9 cellular contexts compared by ENCODE assay signal in genomic region chr4:7911044-7911578, GRCh38. TPM values are rescaled to one million over a fixed set of nuclear protein-coding genes. Genes with fewer than 3 reads are reported as not detected.
A peak's percentile ranks its signal among the peaks of the same experiment; 100 is the strongest.
DNase-seq lines count a peak whose midpoint lies in the region; ATAC-seq and TF ChIP-seq lines count a peak whose summit lies in the region.
"Had no signal": no experiment of that assay in that cellular context is flagged by ENCODE, and none has a peak within 500 bp of the region (broad histone marks: within the 10 kb centered on the region; RNA-seq: fewer than 3 reads in every experiment).

No MANE protein-coding gene starts in this region.

- H4K20me1 ChIP-seq in fibroblast of lung (ENCODE audit: control insufficient read depth, extremely low read depth, insufficient read depth, low read length) (no peaks in the 10 kb centered on the region), neural cell (ENCODE audit: insufficient read depth) (peaks cover 12% of the 10 kb centered on the region)

- DNase-seq in RPMI7951 (ENCODE audit: low read depth) (peak; percentile 72), fibroblast of lung (ENCODE audit: low read depth in 2 of 2) (peak; percentile 93 to 96), CD1c-positive myeloid dendritic cell (ENCODE audit: extremely low spot score) (no peak), SHP77 treated with DMSO at 0.1 percent for 48 hours (lab: John Stamatoyannopoulos, UW) (no peak)
- DNase-seq in effector CD4-positive, alpha-beta T cell, result no peak

- H2AFZ ChIP-seq in ACC112 (ENCODE audit: low read length, unreplicated experiment), result no peak overlapping the region
- H2AFZ ChIP-seq in fibroblast of lung (ENCODE audit: low read length), result no peak overlapping the region
- no peak overlapping the region for H2AFZ ChIP-seq in neural cell (ENCODE audit: low read depth, low read length)

- no peaks in the 10 kb centered on the region for H3K9me3 ChIP-seq in fibroblast of lung (ENCODE audit: control insufficient read depth, insufficient read depth, low read depth, low read length)
- H3K9me3 ChIP-seq in neural cell (ENCODE audit: low read length), result no peaks in the 10 kb centered on the region

- peak overlapping the region; percentile 79 for H3K4me2 ChIP-seq in fibroblast of lung (ENCODE audit: extremely low read depth, insufficient read depth, low read length)
- no peak overlapping the region for H3K4me2 ChIP-seq in neural cell (ENCODE audit: low read length)

- no peak for ATAC-seq in HG03378 (IDR thresholded peaks at IDR 0.05; ENCODE audit: unreplicated experiment)
- ATAC-seq: activated naive CD4-positive, alpha-beta T cell treated with anti-CD3 and anti-CD28 coated beads, Interleukin-2, amount 50 U/mL, for 72 hours had no signal

- H3K4me3 ChIP-seq in ACC112 (ENCODE audit: low read depth, low read length), result peak overlapping the region; percentile 76
- H3K4me3 ChIP-seq in fibroblast of lung (replicated peaks in 1 of 4; ENCODE audit: control extremely low read depth in 1 of 4, insufficient read depth in 1 of 4, low read depth in 3 of 4, low read length in 4 of 4), result peak overlapping the region in 1 of 4 experiments; percentile 20
- peak overlapping the region; percentile 45 for H3K4me3 ChIP-seq in neural cell (ENCODE audit: low read length)

- TF ChIP-seq RAD21 in neural cell (conservative IDR thresholded peaks at IDR 0.05), result no peak

- H3K27ac ChIP-seq in ACC112 (ENCODE audit: low read depth, low read length), result peak overlapping the region; percentile 95
- H3K27ac ChIP-seq in fibroblast of lung (ENCODE audit: insufficient read depth, low read length), result peak overlapping the region; percentile 91
- H3K27ac ChIP-seq in neural cell (ENCODE audit: low read length), result peak overlapping the region; percentile 54

- H3K79me2 ChIP-seq in ACC112 (ENCODE audit: control insufficient read depth, insufficient read depth, low read length, unreplicated experiment), result peaks cover 94% of the 10 kb centered on the region
- H3K79me2 ChIP-seq in fibroblast of lung (ENCODE audit: control insufficient read depth, insufficient read depth, low read length), result peaks cover 79% of the 10 kb centered on the region
- H3K79me2 ChIP-seq in neural cell (replicated peaks; ENCODE audit: insufficient read depth, low read length), result peaks cover 75% of the 10 kb centered on the region

- H3K4me1 ChIP-seq in ACC112 (ENCODE audit: control insufficient read depth, insufficient read depth, low read length, unreplicated experiment), result peaks cover 64% of the 10 kb centered on the region
- H3K4me1 ChIP-seq in fibroblast of lung (ENCODE audit: control insufficient read depth, extremely low read depth, insufficient read depth, low read length), result peaks cover 34% of the 10 kb centered on the region

- H3K36me3 ChIP-seq in ACC112 (ENCODE audit: insufficient read depth, low read length), result no peaks in the 10 kb centered on the region
- no peaks in the 10 kb centered on the region for H3K36me3 ChIP-seq in fibroblast of lung (ENCODE audit: control insufficient read depth, insufficient read depth, low read length)
- H3K36me3 ChIP-seq in neural cell (ENCODE audit: insufficient read depth, low read length), result no peaks in the 10 kb centered on the region

- H3K27me3 ChIP-seq in ACC112 (ENCODE audit: insufficient read depth, low read length), result no peaks in the 10 kb centered on the region
- H3K27me3 ChIP-seq in fibroblast of lung (ENCODE audit: control insufficient read depth, insufficient read depth, low read length), result no peaks in the 10 kb centered on the region
- H3K27me3 ChIP-seq in neural cell (ENCODE audit: insufficient read depth, low read depth, low read length), result no peaks in the 10 kb centered on the region

- H3F3A ChIP-seq in neural cell (ENCODE audit: insufficient read depth, low read length, poor library complexity, severe bottlenecking), result no peaks in the 10 kb centered on the region

- TF ChIP-seq EP300 in neural cell (conservative IDR thresholded peaks at IDR 0.05; ENCODE audit: poor library complexity, severe bottlenecking), result no peak

- H3K9me2 ChIP-seq in neural cell (ENCODE audit: insufficient read depth, low read length), result no peaks in the 10 kb centered on the region

- TF ChIP-seq CTCF in fibroblast of lung (conservative IDR thresholded peaks at IDR 0.05 in 1 of 2, IDR thresholded peaks at IDR 0.05 in 1 of 2; ENCODE audit: low read depth in 1 of 2, low read length in 2 of 2), result no peak
- TF ChIP-seq CTCF in neural cell (IDR thresholded peaks at IDR 0.05; ENCODE audit: poor library complexity, severe bottlenecking), result no peak

- H3K9ac ChIP-seq in fibroblast of lung (ENCODE audit: insufficient read depth, low read length) (peak overlapping the region; percentile 52), neural cell (ENCODE audit: low read length) (peak overlapping the region; percentile 43)

TF ChIP-seq in neural cell, 6 proteins besides CTCF, POLR2A, EP300 and RAD21:
- no peak for TF ChIP-seq EZH2 (IDR thresholded peaks at IDR 0.05; ENCODE audit: borderline replicate concordance, insufficient read depth, low read length, poor library complexity, severe bottlenecking)
- TF ChIP-seq POLR2AphosphoS5 (IDR thresholded peaks at IDR 0.05), result peak; percentile 29

RNA-seq across cellular contexts. Expression of gene AFAP1, which starts 28.6 kb away (rescaled TPM):
- 31.4 and 33.0 TPM in 2 replicates for total RNA-seq in RPMI7951 (2014; rRNA removed; shearing (Covaris generic))
- 30.1 and 34.9 TPM in 2 replicates for total RNA-seq in fibroblast of lung
- polyA plus RNA-seq in fibroblast of lung (21.8 and 24.4 TPM in 2 replicates), neural cell (38.9 and 44.1 TPM in 2 replicates)
- polyA plus RNA-seq in fibroblast of lung (2012), result 21.9 and 24.4 TPM in 2 replicates
- polyA minus RNA-seq in fibroblast of lung (ENCODE audit: low replicate concordance) (31.5 and 32.3 TPM in 2 replicates), neural cell (99.4 and 103 TPM in 2 replicates)

Comparison
In these comparisons a context has a peak if more than half of its experiments do, and no peak if none do; other contexts are left out.
1. DNase-seq: peak in RPMI7951 (single experiment) and fibroblast of lung (2 of 2); none in effector CD4-positive, alpha-beta T cell (single experiment), CD1c-positive myeloid dendritic cell (single experiment) and SHP77 treated with DMSO at 0.1 percent for 48 hours (single experiment).
2. Peak in every context shown above with its lines, with median percentiles within 50 percentile points of each other: H3K27ac ChIP-seq.